9 cellular contexts compared by ENCODE assay signal in genomic region chr4:25843340-25844097, GRCh38. TPM values are rescaled to one million over a fixed set of nuclear protein-coding genes. Genes with fewer than 3 reads are reported as not detected.
DNase-seq lines count a peak whose midpoint lies in the region; ATAC-seq and FAIRE-seq lines count a peak whose summit lies in the region.
"Had no signal": no experiment of that assay in that cellular context is flagged by ENCODE, and none has a peak within 500 bp of the region (broad histone marks: within the 10 kb centered on the region; RNA-seq: fewer than 3 reads in every experiment).

No MANE protein-coding gene starts in this region.

- no peak overlapping the region for H3K4me2 ChIP-seq in mesendoderm (ENCODE audit: low read length)
- H3K4me2 ChIP-seq: KMS-11 had no signal

- no peaks in the 10 kb centered on the region for H3K27me3 ChIP-seq in aorta (ENCODE audit: control insufficient read depth in 1 of 2, insufficient read depth in 2 of 2, low read length in 1 of 2)
- H3K27me3 ChIP-seq in effector memory CD4-positive, alpha-beta T cell (replicated peaks; ENCODE audit: control insufficient read depth, insufficient read depth, low read length, poor library complexity, severe bottlenecking), result no peaks in the 10 kb centered on the region
- no peaks in the 10 kb centered on the region for H3K27me3 ChIP-seq in mesendoderm (ENCODE audit: insufficient read depth, low read length, poor library complexity)

- no peak overlapping the region for H2BK5ac ChIP-seq in mesendoderm (ENCODE audit: low read length)

- no peak overlapping the region for H2AK5ac ChIP-seq in mesendoderm (ENCODE audit: low read length)

- no peak overlapping the region for H3K4ac ChIP-seq in mesendoderm (ENCODE audit: low read depth, low read length)

- no peak overlapping the region for H3K9ac ChIP-seq in mesendoderm (ENCODE audit: low read length)
- H3K9ac ChIP-seq: KMS-11 had no signal

- no peak overlapping the region for H3K4me3 ChIP-seq in aorta (ENCODE audit: low read length in 2 of 2)
- H3K4me3 ChIP-seq in effector memory CD4-positive, alpha-beta T cell (ENCODE audit: insufficient read depth, low read depth, low read length, poor library complexity, severe bottlenecking), result no peak overlapping the region
- no peak overlapping the region for H3K4me3 ChIP-seq in mesendoderm (ENCODE audit: low read length)

- H3K56ac ChIP-seq in mesendoderm (ENCODE audit: low read length), result no peak overlapping the region

- FAIRE-seq in RCC 7860 (lab: Jason Lieb, UNC), result no peak

- H3K36me3 ChIP-seq in aorta (ENCODE audit: control insufficient read depth in 1 of 2, insufficient read depth in 2 of 2, low read length in 1 of 2) (no peaks in the 10 kb centered on the region), mesendoderm (ENCODE audit: control insufficient read depth, insufficient read depth, low read length) (no peaks in the 10 kb centered on the region)
- peaks cover 7% of the 10 kb centered on the region for H3K36me3 ChIP-seq in effector memory CD4-positive, alpha-beta T cell (ENCODE audit: control insufficient read depth, insufficient read depth, low read length)

- H3K23ac ChIP-seq in mesendoderm (ENCODE audit: low read length), result no peak overlapping the region

- H3K4me3 Mint-ChIP-seq in stimulated activated naive CD8-positive, alpha-beta T cell treated with anti-CD3 and anti-CD28 coated beads, Interleukin-15, Interleukin-2, amounts not matched to agents 100 ng/mL and 50 ng/mL, for 24 hours, result no peak overlapping the region
- H3K4me3 Mint-ChIP-seq in immature natural killer cell, result peak overlapping the region; percentile 61 to 88 (median 72)

- H3K27ac Mint-ChIP-seq in stimulated activated naive CD8-positive, alpha-beta T cell treated with anti-CD3 and anti-CD28 coated beads, Interleukin-15, Interleukin-2, amounts not matched to agents 100 ng/mL and 50 ng/mL, for 24 hours, result peak overlapping the region; percentile 47
- H3K27ac Mint-ChIP-seq in immature natural killer cell, result peak overlapping the region in 5 of 6 donors; percentile 33 to 86 (median 83)

- intact Hi-C loops in aorta (cut with DNase I), result no loop called here

- H3K9me3 Mint-ChIP-seq in stimulated activated naive CD8-positive, alpha-beta T cell treated with anti-CD3 and anti-CD28 coated beads, Interleukin-15, Interleukin-2, amounts not matched to agents 100 ng/mL and 50 ng/mL, for 24 hours, result no peaks in the 10 kb centered on the region
- H3K9me3 Mint-ChIP-seq in immature natural killer cell, result no peaks in the 10 kb centered on the region

- no peaks in the 10 kb centered on the region for H3K79me2 ChIP-seq in mesendoderm (ENCODE audit: control insufficient read depth, insufficient read depth, low read length)

- peaks cover 24% of the 10 kb centered on the region for H3K36me3 Mint-ChIP-seq in stimulated activated naive CD8-positive, alpha-beta T cell treated with anti-CD3 and anti-CD28 coated beads, Interleukin-15, Interleukin-2, amounts not matched to agents 100 ng/mL and 50 ng/mL, for 24 hours (ENCODE audit: low read depth)
- peaks cover 10 to 14% (median 12%) of the 10 kb centered on the region in 3 donors for H3K36me3 Mint-ChIP-seq in immature natural killer cell

- H2BK120ac ChIP-seq in mesendoderm (ENCODE audit: low read depth, low read length), result no peak overlapping the region

- H4K5ac ChIP-seq in mesendoderm (ENCODE audit: low read length), result no peak overlapping the region

- peaks cover 2% of the 10 kb centered on the region for H3K9me3 ChIP-seq in aorta (ENCODE audit: control insufficient read depth, low read length)
- no peaks in the 10 kb centered on the region for H3K9me3 ChIP-seq in effector memory CD4-positive, alpha-beta T cell (ENCODE audit: control insufficient read depth, low read length)

- H2BK15ac ChIP-seq in mesendoderm (replicated peaks; ENCODE audit: low read depth), result no peak overlapping the region

- H3K4me1 Mint-ChIP-seq in stimulated activated naive CD8-positive, alpha-beta T cell treated with anti-CD3 and anti-CD28 coated beads, Interleukin-15, Interleukin-2, amounts not matched to agents 100 ng/mL and 50 ng/mL, for 24 hours (ENCODE audit: low read depth), result peaks cover 63% of the 10 kb centered on the region
- peaks cover 29% of the 10 kb centered on the region in 2 donors for H3K4me1 Mint-ChIP-seq in immature natural killer cell

- H3K27me3 Mint-ChIP-seq in stimulated activated naive CD8-positive, alpha-beta T cell treated with anti-CD3 and anti-CD28 coated beads, Interleukin-15, Interleukin-2, amounts not matched to agents 100 ng/mL and 50 ng/mL, for 24 hours, result no peaks in the 10 kb centered on the region
- peaks cover 0 to 2% (median 0%) of the 10 kb centered on the region in 3 donors for H3K27me3 Mint-ChIP-seq in immature natural killer cell (ENCODE audit: low read depth in 3 of 3)

- 46 to 49% methylated on average over 22 of the region's 22 CpGs for WGBS in aorta, 2 donors
- WGBS in mesendoderm (ENCODE audit: extremely low coverage, insufficient coverage, low lambda C conversion rate), result no CpG with 5 or more reads among the region's 22 CpGs

- H3K18ac ChIP-seq in mesendoderm (ENCODE audit: low read length), result no peak overlapping the region

- no peak overlapping the region for H4K8ac ChIP-seq in mesendoderm (ENCODE audit: low read depth, low read length)

- no peak for DNase-seq in stimulated activated naive CD8-positive, alpha-beta T cell treated with anti-CD3 and anti-CD28 coated beads, Interleukin-15, Interleukin-2, amounts not matched to agents 100 U/mL and 50 U/mL, for 24 hours
- DNase-seq in RCC 7860 (ENCODE audit: low spot score) (peak; percentile 47), immature natural killer cell (peak in 1 of 3 donors; percentile 12), aorta (no peak), mesendoderm (no peak)
- no peak for DNase-seq in effector memory CD4-positive, alpha-beta T cell
- no peak for DNase-seq in stimulated activated CD4-positive, alpha-beta T cell treated with anti-CD3 and anti-CD28 coated beads, Interleukin-2, amount 100 ng/mL, for 48 hours

- H3K79me1 ChIP-seq in mesendoderm (ENCODE audit: low read length), result peaks cover 4% of the 10 kb centered on the region

- ATAC-seq in stimulated activated naive CD8-positive, alpha-beta T cell treated with anti-CD3 and anti-CD28 coated beads, Interleukin-15, Interleukin-2, amounts not matched to agents 100 U/mL and 50 U/mL, for 24 hours, result no peak
- peak; percentile 44 for ATAC-seq in aorta (ENCODE audit: low FRiP score)

- H3K4me1 ChIP-seq in aorta (ENCODE audit: control insufficient read depth in 1 of 2, insufficient read depth in 2 of 2, low read length in 2 of 2), result no peaks in the 10 kb centered on the region
- peaks cover 4% of the 10 kb centered on the region for H3K4me1 ChIP-seq in effector memory CD4-positive, alpha-beta T cell (ENCODE audit: control insufficient read depth, insufficient read depth, low read length, poor library complexity, severe bottlenecking)
- H3K4me1 ChIP-seq in mesendoderm (ENCODE audit: control insufficient read depth, low read depth, low read length), result peaks cover 3% of the 10 kb centered on the region

- H3K27ac ChIP-seq in aorta (ENCODE audit: low read depth in 1 of 2, low read length in 2 of 2) (no peak overlapping the region), mesendoderm (ENCODE audit: low read depth, low read length) (no peak overlapping the region)
- no peak overlapping the region for H3K27ac ChIP-seq in effector memory CD4-positive, alpha-beta T cell (ENCODE audit: insufficient read depth, low read length, poor library complexity, severe bottlenecking)
- H3K27ac ChIP-seq: KMS-11 had no signal

RNA-seq across cellular contexts. Expression of gene SEL1L3, which starts 19.3 kb away (rescaled TPM):
- polyA plus RNA-seq in immature natural killer cell, result 10 to 100 TPM; 17.1 to 58.8 (median 22.1) TPM
- 10 to 100 TPM; 13.6 to 25.3 TPM for total RNA-seq in aorta
- 1 to 10 TPM; 1.9 to 8.3 TPM for polyA plus RNA-seq in aorta
- 34.3 TPM for polyA plus RNA-seq in mesendoderm (2013, experiment 1 of 2)
- polyA plus RNA-seq in mesendoderm (2013, experiment 2 of 2), result 36.9 TPM
